Comparison of ENCODE assay signal across 17 cellular contexts in genomic region chr4:123606336-123606735, GRCh38.
DNase-seq lines count a peak whose midpoint lies in the region; ATAC-seq and TF ChIP-seq lines count a peak whose summit lies in the region.
"Had no signal": no experiment of that assay in that cellular context is flagged by ENCODE, and none has a peak within 500 bp of the region (broad histone marks: within the 10 kb centered on the region; RNA-seq: fewer than 3 reads in every experiment).

No MANE protein-coding gene starts in this region.

- no peak overlapping the region for H3K4me3 ChIP-seq in AG10803 (ENCODE audit: low read length)
- H3K4me3 ChIP-seq: PC-9 had no signal

- peaks cover 68% of the 10 kb centered on the region for H3K4me1 Mint-ChIP-seq in activated CD8-positive, alpha-beta T cell treated with anti-CD3 and anti-CD28 coated beads, Interleukin-2, amount 10 ng/mL, durations not matched to agents 7 days and 5 days (ENCODE audit: low read depth)
- H3K4me1 Mint-ChIP-seq in immature natural killer cell = peaks cover 29 to 60% of the 10 kb centered on the region in 2 donors

- peak; percentile 12 for ATAC-seq in GM18511 (IDR thresholded peaks at IDR 0.05; ENCODE audit: unreplicated experiment)
- peak; percentile 20 for ATAC-seq in activated CD8-positive, alpha-beta T cell treated with anti-CD3 and anti-CD28 coated beads, Interleukin-2, amount 10 ng/mL, durations not matched to agents 7 days and 5 days
- ATAC-seq in HG02610 (IDR thresholded peaks at IDR 0.05; ENCODE audit: unreplicated experiment) = no peak
- ATAC-seq in GM18909 (IDR thresholded peaks at IDR 0.05; ENCODE audit: poor library complexity, unreplicated experiment) = no peak

- no peak for TF ChIP-seq CTCF in AG10803 (conservative IDR thresholded peaks at IDR 0.05; ENCODE audit: low read length)

- peaks cover 17% of the 10 kb centered on the region for H3K9me3 Mint-ChIP-seq in activated CD8-positive, alpha-beta T cell treated with anti-CD3 and anti-CD28 coated beads, Interleukin-2, amount 10 ng/mL, durations not matched to agents 7 days and 5 days (ENCODE audit: insufficient read depth)
- H3K9me3 Mint-ChIP-seq in immature natural killer cell = no peaks in the 10 kb centered on the region
- H3K9me3 Mint-ChIP-seq: CD8-positive, alpha-beta T cell; H9 had no signal

- H3K4me3 Mint-ChIP-seq in activated CD8-positive, alpha-beta T cell treated with anti-CD3 and anti-CD28 coated beads, Interleukin-2, amount 10 ng/mL, durations not matched to agents 7 days and 5 days = peak overlapping the region; percentile 44
- H3K4me3 Mint-ChIP-seq in immature natural killer cell = peak overlapping the region; percentile 61 to 78 (median 70)
- H3K4me3 Mint-ChIP-seq: H9 had no signal

- peak; percentile 28 for DNase-seq in AG10803 (ENCODE audit: low read depth)
- DNase-seq in activated CD8-positive, alpha-beta T cell treated with anti-CD3 and anti-CD28 coated beads, Interleukin-2, amount 10 ng/mL, durations not matched to agents 7 days and 5 days = no peak
- DNase-seq in immature natural killer cell = no peak
- no peak for DNase-seq in NCI-H1092 treated with DMSO at 0.1 percent for 48 hours (lab: John Stamatoyannopoulos, UW)
- DNase-seq in NCI-H510A treated with DMSO at 0.1 percent for 48 hours (lab: John Stamatoyannopoulos, UW) = no peak
- DNase-seq: Calu3; CD8-positive, alpha-beta T cell; EL; H9; NCI-H1436; NCI-H1930; NCI-H226; NCI-H524 treated with DMSO at 0.1 percent for 48 hours; PC-9 had no signal

- no peaks in the 10 kb centered on the region for H3K27me3 Mint-ChIP-seq in activated CD8-positive, alpha-beta T cell treated with anti-CD3 and anti-CD28 coated beads, Interleukin-2, amount 10 ng/mL, durations not matched to agents 7 days and 5 days (ENCODE audit: low read depth)
- H3K27me3 Mint-ChIP-seq in immature natural killer cell (ENCODE audit: low read depth in 3 of 3) = peaks cover 2 to 3% (median 3%) of the 10 kb centered on the region in 3 donors

- CTCF ChIA-PET in activated CD8-positive, alpha-beta T cell treated with anti-CD3 and anti-CD28 coated beads, Interleukin-2, amount 10 ng/mL, durations not matched to agents 7 days and 5 days (lab: Charles Lee) = interaction anchor here (1.3 to 3.2 kb wide), 4 partner anchors 35 to 206 kb away, joined by 3 to 14 read pairs (median 4); no protein-coding TSS in a partner anchor

- peak overlapping the region; percentile 93 for H3K27ac Mint-ChIP-seq in activated CD8-positive, alpha-beta T cell treated with anti-CD3 and anti-CD28 coated beads, Interleukin-2, amount 10 ng/mL, durations not matched to agents 7 days and 5 days
- peak overlapping the region; percentile 43 to 90 (median 71) for H3K27ac Mint-ChIP-seq in immature natural killer cell

- peaks cover 23% of the 10 kb centered on the region for H3K36me3 Mint-ChIP-seq in activated CD8-positive, alpha-beta T cell treated with anti-CD3 and anti-CD28 coated beads, Interleukin-2, amount 10 ng/mL, durations not matched to agents 7 days and 5 days (ENCODE audit: low read depth)
- H3K36me3 Mint-ChIP-seq in immature natural killer cell = no peaks in the 10 kb centered on the region
- H3K36me3 Mint-ChIP-seq: CD8-positive, alpha-beta T cell had no signal

- POLR2A ChIA-PET in activated CD8-positive, alpha-beta T cell treated with anti-CD3 and anti-CD28 coated beads, Interleukin-2, amount 10 ng/mL, durations not matched to agents 7 days and 5 days (lab: Charles Lee) = interaction anchor here (1.2 kb wide), 1 partner anchor 210 kb away, joined by 3 read pairs; the partner anchor contains the start of gene SPRY1

Comparison
In these comparisons a context has a peak if more than half of its experiments do, and no peak if none do; other contexts are left out.
1. ATAC-seq: peak in GM18511 (single experiment) and activated CD8-positive, alpha-beta T cell treated with anti-CD3 and anti-CD28 coated beads, Interleukin-2, amount 10 ng/mL, durations not matched to agents 7 days and 5 days (single experiment); none in HG02610 (single experiment) and GM18909 (single experiment).